8 cellular contexts compared by ENCODE assay signal in the genomic region with DNA sequence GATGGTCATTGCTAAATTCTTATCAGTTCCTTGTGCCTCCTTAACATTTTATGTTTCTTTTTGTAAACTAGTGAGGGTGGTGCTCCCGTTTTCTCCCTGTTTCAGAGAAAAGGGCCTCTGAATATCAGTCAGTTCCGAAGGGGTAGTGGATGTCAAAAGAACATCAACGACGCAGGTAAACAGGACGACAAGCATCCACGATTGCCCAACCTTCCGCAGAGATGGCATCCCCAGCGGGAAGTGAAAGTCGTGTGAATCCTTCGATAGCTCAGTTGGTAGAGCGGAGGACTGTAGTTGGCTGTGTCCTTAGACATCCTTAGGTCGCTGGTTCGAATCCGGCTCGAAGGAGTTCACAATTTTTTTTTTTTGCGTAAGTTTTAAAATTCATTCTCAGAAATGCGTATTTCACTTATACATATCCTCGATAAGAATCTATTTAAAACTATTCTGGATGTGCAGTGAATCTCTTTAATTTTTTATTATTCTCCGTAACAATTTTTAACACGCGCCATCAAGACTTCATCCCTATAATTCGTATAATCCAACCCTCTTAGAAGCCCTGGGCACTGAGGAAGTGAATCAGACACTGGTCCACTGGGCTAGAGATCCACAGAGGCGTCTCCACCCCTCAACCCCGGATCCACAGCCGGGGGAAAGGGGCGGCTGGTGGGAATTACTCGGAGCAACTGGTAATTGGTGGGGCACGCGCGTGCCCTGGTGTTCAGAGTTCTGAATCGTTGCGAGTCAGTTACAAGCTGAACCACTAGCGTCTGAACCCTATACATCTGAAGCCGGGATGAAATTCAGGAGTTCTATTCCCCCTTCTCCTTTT. TPM values are rescaled to one million over a fixed set of nuclear protein-coding genes. Genes with fewer than 3 reads are reported as not detected.
DNase-seq lines count a peak whose midpoint lies in the region; ATAC-seq, FAIRE-seq and TF ChIP-seq lines count a peak whose summit lies in the region.

No MANE protein-coding gene starts in this region.

- H3K27ac Mint-ChIP-seq in naive thymus-derived CD8-positive, alpha-beta T cell: peak overlapping the region; percentile 92 to 100 (median 98)

- H3K4me3 Mint-ChIP-seq in naive thymus-derived CD8-positive, alpha-beta T cell: peak overlapping the region; percentile 91 to 100 (median 95)

- peaks cover 0 to 4% (median 4%) of the 10 kb centered on the region in 3 donors for H3K36me3 Mint-ChIP-seq in naive thymus-derived CD8-positive, alpha-beta T cell

- H3K9me3 Mint-ChIP-seq in naive thymus-derived CD8-positive, alpha-beta T cell: peaks cover 0 to 5% (median 0%) of the 10 kb centered on the region in 9 donors

- peak; percentile 75 for ATAC-seq in GM21786 (IDR thresholded peaks at IDR 0.05; ENCODE audit: unreplicated experiment)
- ATAC-seq in naive thymus-derived CD8-positive, alpha-beta T cell: peak; percentile 80 to 82

- H3K27me3 Mint-ChIP-seq in naive thymus-derived CD8-positive, alpha-beta T cell: peaks cover 0 to 4% (median 0%) of the 10 kb centered on the region in 5 donors

- peaks cover 15 to 33% (median 30%) of the 10 kb centered on the region in 4 donors for H3K4me1 Mint-ChIP-seq in naive thymus-derived CD8-positive, alpha-beta T cell

- peak overlapping the region; percentile 87 for H3K4me3 ChIP-seq in fibroblast of mammary gland (ENCODE audit: control insufficient read depth, low read depth, low read length)

- POLR2A ChIA-PET in naive thymus-derived CD8-positive, alpha-beta T cell (lab: Charles Lee): interaction anchor here (0.6 to 5.8 kb wide), 26 partner anchors 10 to 729 kb away, joined by 3 to 59 read pairs (median 4); partner anchors contain the start of genes ABT1, BTN3A3 and HMGN4

- FAIRE-seq in D721Med (lab: Jason Lieb, UNC) (peak; percentile 41), RCC 7860 (lab: Jason Lieb, UNC) (no peak)

- TF ChIP-seq CTCF in D721Med (IDR thresholded peaks at IDR 0.05; ENCODE audit: insufficient read depth, missing control alignments) (no peak), fibroblast of mammary gland (conservative IDR thresholded peaks at IDR 0.05; ENCODE audit: control insufficient read depth, insufficient read depth, low read depth, low read length) (peak; percentile 38)

- DNase-seq in D721Med (ENCODE audit: insufficient read length, low spot score) (peak; percentile 44), Kasumi-1 (lab: John Stamatoyannopoulos, UW) (peak; percentile 80 to 90), RCC 7860 (ENCODE audit: low spot score) (peak; percentile 83), activated T-helper 1 cell treated with Interleukin-2 at 50 U/mL for 16 hours (ENCODE audit: low read depth) (peak; percentile 97), fibroblast of mammary gland (ENCODE audit: low read depth) (peak; percentile 93)
- DNase-seq in naive thymus-derived CD8-positive, alpha-beta T cell: peak; percentile 93 to 99 (median 99)
- peak; percentile 94 to 99 (median 98) for DNase-seq in stimulated activated naive CD4-positive, alpha-beta T cell (lab: John Stamatoyannopoulos, UW)

RNA-seq across cellular contexts. Expression of gene ABT1, which starts 27.9 kb away (rescaled TPM):
- total RNA-seq in naive thymus-derived CD8-positive, alpha-beta T cell: 10 to 100 TPM; 41.8 to 43.1 TPM
- 10 to 100 TPM; 36.7 to 43.6 (median 39.9) TPM for polyA plus RNA-seq in naive thymus-derived CD8-positive, alpha-beta T cell

RNA-seq across cellular contexts. Expression of gene HMGN4, which starts 30.7 kb away (rescaled TPM):
- total RNA-seq in naive thymus-derived CD8-positive, alpha-beta T cell: 10 to 100 TPM; 73.3 to 77.5 TPM
- polyA plus RNA-seq in naive thymus-derived CD8-positive, alpha-beta T cell: 100 to 1,000 TPM; 110 to 183 (median 151) TPM

Comparison
In these comparisons a context has a peak if more than half of its experiments do, and no peak if none do; other contexts are left out.
1. Peak in every context shown above with its lines: DNase-seq, ATAC-seq and H3K4me3 ChIP-seq.
2. DNase-seq: peak in every context shown above with its lines; median percentile 99 in naive thymus-derived CD8-positive, alpha-beta T cell; 98 in stimulated activated naive CD4-positive, alpha-beta T cell; 97 in activated T-helper 1 cell treated with Interleukin-2 at 50 U/mL for 16 hours; 93 in fibroblast of mammary gland; 85 in Kasumi-1; 83 in RCC 7860; 44 in D721Med.